Comparison of ENCODE assay signal across 1 cellular context in genomic region chr3:138771585-138771984, GRCh38.
TF ChIP-seq lines count a peak whose summit lies in the region.

No MANE protein-coding gene starts in this region.

TF ChIP-seq in K562, 482 proteins besides CTCF, POLR2A, EP300 and RAD21 (continued from another document):
- TF ChIP-seq E2F3 (CRISPR knock-in tag; IDR thresholded peaks at IDR 0.05): no peak
- TF ChIP-seq ZNF121 (CRISPR knock-in tag; conservative IDR thresholded peaks at IDR 0.05): peak; percentile 93
